In genomic region chr1:77218477-77219165, GRCh38 we compare ENCODE assay signal across 8 cellular contexts. TPM values are rescaled to one million over a fixed set of nuclear protein-coding genes. Genes with fewer than 3 reads are reported as not detected.
A peak's percentile ranks its signal among the peaks of the same experiment; 100 is the strongest.
DNase-seq lines count a peak whose midpoint lies in the region; ATAC-seq and TF ChIP-seq lines count a peak whose summit lies in the region.

No MANE protein-coding gene starts in this region.

- H3K27me3 Mint-ChIP-seq in stimulated activated naive CD8-positive, alpha-beta T cell treated with anti-CD3 and anti-CD28 coated beads, Interleukin-15, amount 100 ng/mL, for 72 hours, result no peaks in the 10 kb centered on the region

- H3K4me2 ChIP-seq in MM.1S (ENCODE audit: low read depth, low read length), result peak overlapping the region; percentile 71

- no peaks in the 10 kb centered on the region for H3F3A ChIP-seq in MM.1S (ENCODE audit: insufficient read depth, low read length)

- peaks cover 8% of the 10 kb centered on the region; the same call in 1 of the 2 replicates for H3K4me1 ChIP-seq in MM.1S (ENCODE audit: low read length)

- no peaks in the 10 kb centered on the region for H3K9me3 ChIP-seq in MM.1S (replicated peaks; ENCODE audit: insufficient read depth, low read length)

- peak overlapping the region; percentile 92 to 96 for H3K27ac Mint-ChIP-seq in stimulated activated naive CD8-positive, alpha-beta T cell treated with anti-CD3 and anti-CD28 coated beads, Interleukin-15, amount 100 ng/mL, for 72 hours

- H3K4me3 ChIP-seq in MM.1S (ENCODE audit: low read length) (peak overlapping the region; percentile 88), astrocyte of the spinal cord (ENCODE audit: low read depth, low read length) (peak overlapping the region; percentile 86), kidney epithelial cell (ENCODE audit: low read depth, low read length) (peak overlapping the region; percentile 83)

- DNase-seq in HCEC 1CT, result peak; percentile 12
- peak; percentile 11 for DNase-seq in MM.1S
- no peak for DNase-seq in astrocyte of the spinal cord (ENCODE audit: low read depth, low spot score)
- no peak for DNase-seq in kidney epithelial cell (ENCODE audit: low read depth)
- no peak for DNase-seq in stimulated activated naive CD8-positive, alpha-beta T cell treated with anti-CD3 and anti-CD28 coated beads, Interleukin-15, amount 100 ng/mL, for 72 hours
- DNase-seq in activated CD4-positive, alpha-beta T cell treated with anti-CD3 and anti-CD28 coated beads, Interleukin-2, amount 50 U/mL, for 48 hours, result no peak
- no peak for DNase-seq in HPDE6-E6E7 (ENCODE audit: extremely low spot score)

- peak overlapping the region; percentile 38; the same call in 1 of the 2 replicates for H3K27ac ChIP-seq in MM.1S (ENCODE audit: low read length)

- H3K36me3 ChIP-seq in MM.1S (replicated peaks; ENCODE audit: insufficient read depth, low read length), result no peaks in the 10 kb centered on the region
- no peaks in the 10 kb centered on the region for H3K36me3 ChIP-seq in kidney epithelial cell (ENCODE audit: control insufficient read depth, insufficient read depth, low read length)

- H3K79me2 ChIP-seq in MM.1S (ENCODE audit: low read length), result peaks cover 10% of the 10 kb centered on the region; the same call in 1 of the 2 replicates

- in situ Hi-C loops in astrocyte of the spinal cord (cut with HindIII; ENCODE audit: low sequenced_read_pairs), result no loop called here

- H3K4me3 Mint-ChIP-seq in stimulated activated naive CD8-positive, alpha-beta T cell treated with anti-CD3 and anti-CD28 coated beads, Interleukin-15, amount 100 ng/mL, for 72 hours, result peak overlapping the region; percentile 91 to 93

- peak overlapping the region; percentile 91 for H2AFZ ChIP-seq in MM.1S (ENCODE audit: low read length)

- H4K20me1 ChIP-seq in MM.1S (ENCODE audit: insufficient read depth, low read length), result no peaks in the 10 kb centered on the region

- no peaks in the 10 kb centered on the region for H3K9me2 ChIP-seq in MM.1S (replicated peaks; ENCODE audit: insufficient read depth, low read length)

- H3K27me3 ChIP-seq in MM.1S (replicated peaks; ENCODE audit: insufficient read depth, low read length) (no peaks in the 10 kb centered on the region), kidney epithelial cell (ENCODE audit: control insufficient read depth, insufficient read depth, low read length) (no peaks in the 10 kb centered on the region)

- H3K9ac ChIP-seq in MM.1S (ENCODE audit: low read length), result peak overlapping the region; percentile 73

- ATAC-seq in GM18511 (IDR thresholded peaks at IDR 0.05; ENCODE audit: unreplicated experiment), result peak; percentile 53
- peak; percentile 57 for ATAC-seq in stimulated activated naive CD8-positive, alpha-beta T cell treated with anti-CD3 and anti-CD28 coated beads, Interleukin-15, amount 100 ng/mL, for 72 hours

- H3K4me1 Mint-ChIP-seq in stimulated activated naive CD8-positive, alpha-beta T cell treated with anti-CD3 and anti-CD28 coated beads, Interleukin-15, amount 100 ng/mL, for 72 hours, result peaks cover 53% of the 10 kb centered on the region

- no peak for TF ChIP-seq CTCF in MM.1S (IDR thresholded peaks at IDR 0.05; ENCODE audit: low read length)
- no peak for TF ChIP-seq CTCF in astrocyte of the spinal cord (IDR thresholded peaks at IDR 0.05; ENCODE audit: low read depth, low read length)
- no peak for TF ChIP-seq CTCF in kidney epithelial cell (IDR thresholded peaks at IDR 0.05; ENCODE audit: insufficient read depth, low read length, poor library complexity, severe bottlenecking)

- H3K9me3 Mint-ChIP-seq in stimulated activated naive CD8-positive, alpha-beta T cell treated with anti-CD3 and anti-CD28 coated beads, Interleukin-15, amount 100 ng/mL, for 72 hours, result no peaks in the 10 kb centered on the region

RNA-seq across cellular contexts. Expression of gene PIGK, which starts 0.6 kb away (rescaled TPM):
- total RNA-seq in kidney epithelial cell, result 20.1 and 27.7 TPM in 2 replicates

Comparison
In these comparisons a context has a peak if more than half of its experiments do, and no peak if none do; other contexts are left out.
1. DNase-seq: peak in HCEC 1CT (single experiment) and MM.1S (single experiment); none in astrocyte of the spinal cord (single experiment), kidney epithelial cell (single experiment), stimulated activated naive CD8-positive, alpha-beta T cell treated with anti-CD3 and anti-CD28 coated beads, Interleukin-15, amount 100 ng/mL, for 72 hours (0 of 2), activated CD4-positive, alpha-beta T cell treated with anti-CD3 and anti-CD28 coated beads, Interleukin-2, amount 50 U/mL, for 48 hours (0 of 2) and HPDE6-E6E7 (single experiment).
2. Peak in every context shown above with its lines, with median percentiles within 50 percentile points of each other: H3K4me3 ChIP-seq.